In genomic region chr1:174314433-174314832, GRCh38 we compare ENCODE assay signal across 22 cellular contexts.
DNase-seq lines count a peak whose midpoint lies in the region; ATAC-seq, FAIRE-seq and TF ChIP-seq lines count a peak whose summit lies in the region.
"Had no signal": no experiment of that assay in that cellular context is flagged by ENCODE, and none has a peak within 500 bp of the region (broad histone marks: within the 10 kb centered on the region; RNA-seq: fewer than 3 reads in every experiment).

No MANE protein-coding gene starts in this region.

- H3K4me1 Mint-ChIP-seq in activated T-cell treated with anti-CD3 and anti-CD28 coated beads, Interleukin-2, amount 50 U/mL, for 72 hours (ENCODE audit: low read depth), result no peaks in the 10 kb centered on the region
- H3K4me1 Mint-ChIP-seq in activated T-cell treated with anti-CD3 and anti-CD28 coated beads, Interleukin-2, amount 50 U/mL, for 24 hours (ENCODE audit: low read depth), result peaks cover 3% of the 10 kb centered on the region
- no peaks in the 10 kb centered on the region for H3K4me1 Mint-ChIP-seq in type B pancreatic cell (ENCODE audit: unreplicated experiment)

- DNase-seq in activated T-cell treated with anti-CD3 and anti-CD28 coated beads, Interleukin-2, amount 50 U/mL, for 72 hours, result no peak
- no peak for DNase-seq in activated T-cell treated with anti-CD3 and anti-CD28 coated beads, Interleukin-2, amount 50 U/mL, for 24 hours
- peak; percentile 3 for DNase-seq in NOMO-1 treated with dmso at 0.1 percent for 144 hours (lab: John Stamatoyannopoulos, UW; ENCODE audit: unreplicated experiment)
- no peak for DNase-seq in type B pancreatic cell (ENCODE audit: extremely low spot score, unreplicated experiment)
- DNase-seq in urothelium cell line (ENCODE audit: low spot score), result no peak
- DNase-seq: BE2C, MG63, NCI-H1105 treated with DMSO at 0.1 percent for 48 hours, NCI-H2081, NCI-H2171, NCI-H345, NCI-H524, NCI-H774, SHP77 treated with DMSO at 0.1 percent for 48 hours, T-helper 1 cell had no signal

- H3K36me3 Mint-ChIP-seq in activated T-cell treated with anti-CD3 and anti-CD28 coated beads, Interleukin-2, amount 50 U/mL, for 72 hours (ENCODE audit: insufficient read depth in 2 of 2), result peaks cover 45 to 57% of the 10 kb centered on the region in 2 donors
- H3K36me3 Mint-ChIP-seq in activated T-cell treated with anti-CD3 and anti-CD28 coated beads, Interleukin-2, amount 50 U/mL, for 24 hours (ENCODE audit: low read depth), result peaks cover 95% of the 10 kb centered on the region
- H3K36me3 Mint-ChIP-seq in type B pancreatic cell, result peaks cover 14% of the 10 kb centered on the region

- no peak for TF ChIP-seq CTCF in type B pancreatic cell (conservative IDR thresholded peaks at IDR 0.05)

- no peak overlapping the region for H3K4me3 Mint-ChIP-seq in activated T-cell treated with anti-CD3 and anti-CD28 coated beads, Interleukin-2, amount 50 U/mL, for 72 hours
- H3K4me3 Mint-ChIP-seq in activated T-cell treated with anti-CD3 and anti-CD28 coated beads, Interleukin-2, amount 50 U/mL, for 24 hours, result no peak overlapping the region
- no peak overlapping the region for H3K4me3 Mint-ChIP-seq in type B pancreatic cell

- FAIRE-seq in colon (lab: Jason Lieb, UNC) (peak; percentile 31), urothelium cell line (lab: Jason Lieb, UNC) (no peak)
- FAIRE-seq: A204.1, H1 had no signal

- peak overlapping the region; percentile 70 for H3K27ac Mint-ChIP-seq in activated T-cell treated with anti-CD3 and anti-CD28 coated beads, Interleukin-2, amount 50 U/mL, for 72 hours
- H3K27ac Mint-ChIP-seq in activated T-cell treated with anti-CD3 and anti-CD28 coated beads, Interleukin-2, amount 50 U/mL, for 24 hours, result no peak overlapping the region
- H3K27ac Mint-ChIP-seq in type B pancreatic cell, result no peak overlapping the region

- no peaks in the 10 kb centered on the region for H3K27me3 Mint-ChIP-seq in activated T-cell treated with anti-CD3 and anti-CD28 coated beads, Interleukin-2, amount 50 U/mL, for 72 hours (ENCODE audit: low read depth)
- H3K27me3 Mint-ChIP-seq in activated T-cell treated with anti-CD3 and anti-CD28 coated beads, Interleukin-2, amount 50 U/mL, for 24 hours, result no peaks in the 10 kb centered on the region
- no peaks in the 10 kb centered on the region for H3K27me3 Mint-ChIP-seq in type B pancreatic cell

- H3K9me3 Mint-ChIP-seq in activated T-cell treated with anti-CD3 and anti-CD28 coated beads, Interleukin-2, amount 50 U/mL, for 72 hours, result peaks cover 15 to 35% of the 10 kb centered on the region in 2 donors
- H3K9me3 Mint-ChIP-seq in activated T-cell treated with anti-CD3 and anti-CD28 coated beads, Interleukin-2, amount 50 U/mL, for 24 hours, result peaks cover 60% of the 10 kb centered on the region
- H3K9me3 Mint-ChIP-seq in type B pancreatic cell, result peaks cover 21% of the 10 kb centered on the region

- no peak for ATAC-seq in activated T-cell treated with anti-CD3 and anti-CD28 coated beads, Interleukin-2, amount 50 U/mL, for 72 hours (replicated peaks in 1 of 2)
- ATAC-seq in HG02571 (IDR thresholded peaks at IDR 0.05; ENCODE audit: unreplicated experiment), result no peak
- no peak for ATAC-seq in HG03095 (IDR thresholded peaks at IDR 0.05; ENCODE audit: unreplicated experiment)
- ATAC-seq: HCT116, SK-N-SH treated with all-trans-retinoic acid at 6 μM for 48 hours had no signal
